ENCODE assay signal across 8 cellular contexts in genomic region chr15:60520825-60521368, GRCh38. TPM values are rescaled to one million over a fixed set of nuclear protein-coding genes. Genes with fewer than 3 reads are reported as not detected.
DNase-seq lines count a peak whose midpoint lies in the region; ATAC-seq and TF ChIP-seq lines count a peak whose summit lies in the region.

No MANE protein-coding gene starts in this region.

- intact Hi-C loops in lower lobe of right lung (cut with DNase I): no loop called here

- no peak overlapping the region for H3K9ac ChIP-seq in DND-41 (ENCODE audit: low read depth, low read length)

- no peak overlapping the region for H2AFZ ChIP-seq in DND-41 (ENCODE audit: low read depth, low read length)

- DNase-seq in DND-41 (peak; percentile 72), NCI-H446 treated with DMSO at 0.1 percent for 48 hours (lab: John Stamatoyannopoulos, UW) (peak; percentile 3), dedifferentiated amniotic fluid mesenchymal stem cell (ENCODE audit: extremely low spot score) (peak; percentile 31), lower lobe of right lung (peak; percentile 66)
- peak; percentile 89 for DNase-seq in activated CD4-positive, alpha-beta T cell treated with anti-CD3 and anti-CD28 coated beads for 48 hours
- DNase-seq in stimulated activated CD8-positive, alpha-beta memory T cell treated with anti-CD3 and anti-CD28 coated beads, Interleukin-15, amount 100 ng/mL, for 48 hours (ENCODE audit: low read depth in 2 of 2): peak; percentile 61 to 66

- no peak overlapping the region for H3K4me3 ChIP-seq in DND-41 (ENCODE audit: low read depth in 1 of 2, low read length in 2 of 2)
- no peak overlapping the region for H3K4me3 ChIP-seq in lower lobe of right lung

- H4K20me1 ChIP-seq in DND-41 (ENCODE audit: insufficient read depth, low read length): no peaks in the 10 kb centered on the region

- H3K9me3 ChIP-seq in DND-41 (ENCODE audit: insufficient read depth, low read length, severe bottlenecking): no peaks in the 10 kb centered on the region
- no peaks in the 10 kb centered on the region for H3K9me3 ChIP-seq in lower lobe of right lung

- H3K4me1 ChIP-seq in DND-41 (ENCODE audit: insufficient read depth, low read length) (no peaks in the 10 kb centered on the region), lower lobe of right lung (peaks cover 13% of the 10 kb centered on the region)

- peak; percentile 90 for TF ChIP-seq CTCF in DND-41 (IDR thresholded peaks at IDR 0.05; ENCODE audit: borderline replicate concordance, extremely low read depth, low read length, poor library complexity, severe bottlenecking)
- peak; percentile 89 for TF ChIP-seq CTCF in lower lobe of right lung (IDR thresholded peaks at IDR 0.05)

- H3K79me2 ChIP-seq in DND-41 (ENCODE audit: insufficient read depth, low read length): no peaks in the 10 kb centered on the region

- H3K36me3 ChIP-seq in DND-41 (ENCODE audit: insufficient read depth, low read length) (no peaks in the 10 kb centered on the region), lower lobe of right lung (peaks cover 4% of the 10 kb centered on the region)

- H3K27me3 ChIP-seq in DND-41 (ENCODE audit: insufficient read depth, low read length, poor library complexity) (no peaks in the 10 kb centered on the region), lower lobe of right lung (ENCODE audit: low read depth) (no peaks in the 10 kb centered on the region)

- ATAC-seq in DND-41 (ENCODE audit: insufficient read depth, low read depth) (peak; percentile 82), HG02798 (IDR thresholded peaks at IDR 0.05; ENCODE audit: poor library complexity, unreplicated experiment) (peak; percentile 64), lower lobe of right lung (peak; percentile 84 to 85), GM21526 (IDR thresholded peaks at IDR 0.05; ENCODE audit: low FRiP score, unreplicated experiment) (no peak)

- no peak overlapping the region for H3K4me2 ChIP-seq in DND-41 (ENCODE audit: insufficient read depth, low read length)

- H3K27ac ChIP-seq in DND-41 (ENCODE audit: low read length): no peak overlapping the region
- no peak overlapping the region for H3K27ac ChIP-seq in lower lobe of right lung

RNA-seq across cellular contexts. Expression of gene ICE2, which starts 42.0 kb away (rescaled TPM):
- total RNA-seq in lower lobe of right lung: 39.5 TPM

Comparison
In these comparisons a context has a peak if more than half of its experiments do, and no peak if none do; other contexts are left out.
1. DNase-seq: peak in every context shown above with its lines; median percentile 89 in activated CD4-positive, alpha-beta T cell treated with anti-CD3 and anti-CD28 coated beads for 48 hours; 72 in DND-41; 66 in lower lobe of right lung; 64 in stimulated activated CD8-positive, alpha-beta memory T cell treated with anti-CD3 and anti-CD28 coated beads, Interleukin-15, amount 100 ng/mL, for 48 hours; 31 in dedifferentiated amniotic fluid mesenchymal stem cell; 3 in NCI-H446 treated with DMSO at 0.1 percent for 48 hours.